ENCODE assay signal across 9 cellular contexts in the genomic region with DNA sequence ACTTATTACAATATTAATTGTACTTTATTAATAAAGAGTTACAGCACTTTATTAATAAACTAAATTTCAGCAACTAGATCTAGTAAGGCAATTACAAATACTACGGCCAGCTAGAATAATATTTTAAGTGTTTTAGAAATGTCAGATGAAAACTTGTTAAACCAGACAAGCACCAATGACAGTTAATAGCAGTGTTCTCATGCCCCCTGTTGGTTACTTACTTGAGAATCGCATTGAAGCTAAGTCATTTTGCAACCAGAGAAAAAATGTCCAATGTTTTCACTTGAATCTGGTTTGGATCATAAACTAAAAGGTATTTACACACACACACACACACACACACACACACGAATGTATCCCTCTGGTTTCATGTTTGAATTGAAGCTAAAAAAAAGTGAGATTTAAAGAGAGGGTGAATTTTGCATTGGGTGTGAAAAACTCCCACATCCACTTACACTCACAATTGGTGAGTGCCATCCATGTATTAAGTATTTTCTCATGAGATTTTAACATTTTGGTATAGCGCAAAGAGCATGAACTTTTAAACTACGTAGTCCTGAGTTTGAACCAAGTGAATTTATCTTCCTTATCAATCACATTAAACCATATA.
A peak's percentile ranks its signal among the peaks of the same experiment; 100 is the strongest.
DNase-seq lines count a peak whose midpoint lies in the region; ATAC-seq, FAIRE-seq and TF ChIP-seq lines count a peak whose summit lies in the region.
"Had no signal": no experiment of that assay in that cellular context is flagged by ENCODE, and none has a peak within 500 bp of the region (broad histone marks: within the 10 kb centered on the region; RNA-seq: fewer than 3 reads in every experiment).

No MANE protein-coding gene starts in this region.

- RAD21 ChIA-PET in GM12878 (lab: Charles Lee; ENCODE audit: unreplicated experiment) = interaction anchor here (0.7 to 1.9 kb wide), 3 partner anchors 195 to 1826 kb away, joined by 3 to 12 read pairs (median 5); no protein-coding TSS in a partner anchor

- POLR2A ChIA-PET in GM12878 (lab: Charles Lee) = no interaction called here

- CTCF ChIA-PET in GM12878 (lab: Yijun Ruan, JAX) = interaction anchor here (0.9 to 2.5 kb wide), 8 partner anchors 11 to 1826 kb away, joined by 3 to 23 read pairs (median 4); no protein-coding TSS in a partner anchor

- no peaks in the 10 kb centered on the region for H3K9me3 ChIP-seq in GM12878 (replicated peaks; ENCODE audit: control insufficient read depth, insufficient read depth, low read length)

- WGBS in GM12878 (ENCODE audit: insufficient coverage, insufficient replicate concordance, low lambda C conversion rate, missing lambda C conversion rate) = 29% methylated on average over 5 of the region's 5 CpGs
- WGBS in mesendoderm (ENCODE audit: extremely low coverage, insufficient coverage, low lambda C conversion rate) = no CpG with 5 or more reads among the region's 5 CpGs

- H3K4me2 ChIP-seq in GM12878 (ENCODE audit: control insufficient read depth, insufficient read depth) (no peak overlapping the region), mesendoderm (ENCODE audit: low read length) (no peak overlapping the region)

- no peak overlapping the region for H2AK5ac ChIP-seq in mesendoderm (ENCODE audit: low read length)

- H4K8ac ChIP-seq in mesendoderm (ENCODE audit: low read depth, low read length) = no peak overlapping the region

- no peak overlapping the region for H3K18ac ChIP-seq in mesendoderm (ENCODE audit: low read length)

- H3K4me3 ChIP-seq in GM12878 = no peak overlapping the region
- H3K4me3 ChIP-seq in mesendoderm (ENCODE audit: low read length) = no peak overlapping the region

- H3K9ac ChIP-seq in GM12878 (ENCODE audit: control insufficient read depth, insufficient read depth, low read length) (no peak overlapping the region), mesendoderm (ENCODE audit: low read length) (no peak overlapping the region)

- no peak overlapping the region for H4K5ac ChIP-seq in mesendoderm (ENCODE audit: low read length)

- H3K4ac ChIP-seq in mesendoderm (ENCODE audit: low read depth, low read length) = no peak overlapping the region

- TF ChIP-seq POLR2A in GM12878 (IDR thresholded peaks at IDR 0.05; ENCODE audit: low read depth, low read length) = no peak

- H4K20me1 ChIP-seq in GM12878 (ENCODE audit: control insufficient read depth, insufficient read depth) = no peaks in the 10 kb centered on the region

- ATAC-seq in GM12878 (peak; percentile 54; the same call in 1 of the 3 replicates), HG02981 (IDR thresholded peaks at IDR 0.05; ENCODE audit: unreplicated experiment) (no peak), GM21360 (IDR thresholded peaks at IDR 0.05; ENCODE audit: unreplicated experiment) (no peak)

- FAIRE-seq in GM12878 (lab: Jason Lieb, UNC) = peak; percentile 75

- H2BK5ac ChIP-seq in mesendoderm (ENCODE audit: low read length) = no peak overlapping the region

- DNase-seq in NCI-H526 (lab: John Stamatoyannopoulos, UW) (peak; percentile 14 to 60), NCI-H526 treated with DMSO at 0.1 percent for 48 hours (lab: John Stamatoyannopoulos, UW) (no peak), NCI-H2171 (lab: John Stamatoyannopoulos, UW) (peak; percentile 10), GM12878 (ENCODE audit: low read depth, low spot score) (no peak), mesendoderm (peak; percentile 71)
- DNase-seq in stimulated activated naive CD4-positive, alpha-beta T cell treated with Interleukin-2 at 50 U/mL for 16 hours (lab: John Stamatoyannopoulos, UW) = no peak
- DNase-seq: CD4-positive, CD25-positive, alpha-beta regulatory T cell had no signal

- peak; percentile 32 to 52 (median 38); a peak in 4 of 6 replicates for TF ChIP-seq CTCF in GM12878 (IDR thresholded peaks at IDR 0.05 in 2 of 3, conservative IDR thresholded peaks at IDR 0.05 in 1 of 3; ENCODE audit: control insufficient read depth in 2 of 3, extremely low read depth in 1 of 3, insufficient read depth in 1 of 3, low read depth in 3 of 3, low read length in 3 of 3)

- H2AFZ ChIP-seq in GM12878 (ENCODE audit: control insufficient read depth, low read depth, low read length) = no peak overlapping the region

- H3K23ac ChIP-seq in mesendoderm (ENCODE audit: low read length) = no peak overlapping the region

- H3K4me1 ChIP-seq in GM12878 (ENCODE audit: control insufficient read depth, insufficient read depth, low read length) = no peaks in the 10 kb centered on the region
- H3K4me1 ChIP-seq in mesendoderm (ENCODE audit: control insufficient read depth, low read depth, low read length) = no peaks in the 10 kb centered on the region

- in situ Hi-C loops in GM12878 (cut with MboI) = no loop called here

- H2BK15ac ChIP-seq in mesendoderm (replicated peaks; ENCODE audit: low read depth) = no peak overlapping the region

- H3K36me3 ChIP-seq in GM12878 (ENCODE audit: control insufficient read depth in 2 of 2, insufficient read depth in 2 of 2, low read length in 1 of 2) = no peaks in the 10 kb centered on the region
- H3K36me3 ChIP-seq in mesendoderm (ENCODE audit: control insufficient read depth, insufficient read depth, low read length) = no peaks in the 10 kb centered on the region

- H3K27ac ChIP-seq in GM12878 (ENCODE audit: control insufficient read depth, insufficient read depth) (no peak overlapping the region), mesendoderm (ENCODE audit: low read depth, low read length) (no peak overlapping the region)

- BruUV-seq in GM12878 (replicated peaks; lab: Mats Ljungman, UMichigan) = no TSS peak

- intact Hi-C loops in GM12878 (cut with micrococcal nuclease; ENCODE audit: unreplicated experiment) = loop anchor here (2.0 to 5.0 kb wide), 3 partner anchors 196 to 1178 kb away; no protein-coding TSS in a partner anchor

- peak; percentile 58 for TF ChIP-seq RAD21 in GM12878 (IDR thresholded peaks at IDR 0.05; ENCODE audit: insufficient read depth, low read depth, low read length)

- H3K79me1 ChIP-seq in mesendoderm (ENCODE audit: low read length) = no peaks in the 10 kb centered on the region

- H3K27me3 ChIP-seq in GM12878 (replicated peaks in 1 of 2; ENCODE audit: control insufficient read depth in 2 of 2, insufficient read depth in 2 of 2, low read length in 1 of 2) (no peaks in the 10 kb centered on the region), mesendoderm (ENCODE audit: insufficient read depth, low read length, poor library complexity) (no peaks in the 10 kb centered on the region)

- no peak overlapping the region for H3K56ac ChIP-seq in mesendoderm (ENCODE audit: low read length)

- H3K79me2 ChIP-seq in GM12878 (ENCODE audit: control insufficient read depth, insufficient read depth, low read length) (no peaks in the 10 kb centered on the region), mesendoderm (ENCODE audit: control insufficient read depth, insufficient read depth, low read length) (no peaks in the 10 kb centered on the region)

- TF ChIP-seq EP300 in GM12878 (IDR thresholded peaks at IDR 0.05; ENCODE audit: borderline replicate concordance in 1 of 2, control insufficient read depth in 1 of 2, low read depth in 2 of 2, low read length in 2 of 2) = no peak

- SMC1A ChIA-PET in GM12878 (lab: Charles Lee; ENCODE audit: uncharacterized antibody, unreplicated experiment) = interaction anchor here (0.6 kb wide), 1 partner anchor 196 kb away, joined by 3 read pairs; no protein-coding TSS in a partner anchor

- no peak overlapping the region for H2BK120ac ChIP-seq in mesendoderm (ENCODE audit: low read depth, low read length)

TF ChIP-seq in GM12878, 131 proteins besides CTCF, POLR2A, EP300 and RAD21:
- TF ChIP-seq ZNF217 (IDR thresholded peaks at IDR 0.05) (no peak), NFIC (IDR thresholded peaks at IDR 0.05; ENCODE audit: low read depth, low read length) (no peak), NR2F1 (conservative IDR thresholded peaks at IDR 0.05) (no peak), SMC3 (IDR thresholded peaks at IDR 0.05; ENCODE audit: borderline replicate concordance, low read length) (peak; percentile 30; the same call in 1 of the 2 replicates)

Comparison
In these comparisons a context has a peak if more than half of its experiments do, and no peak if none do; other contexts are left out.
1. DNase-seq: peak in NCI-H526 (2 of 2), NCI-H2171 (single experiment) and mesendoderm (single experiment); none in NCI-H526 treated with DMSO at 0.1 percent for 48 hours (single experiment), GM12878 (single experiment) and stimulated activated naive CD4-positive, alpha-beta T cell treated with Interleukin-2 at 50 U/mL for 16 hours (single experiment).